In the genomic region with DNA sequence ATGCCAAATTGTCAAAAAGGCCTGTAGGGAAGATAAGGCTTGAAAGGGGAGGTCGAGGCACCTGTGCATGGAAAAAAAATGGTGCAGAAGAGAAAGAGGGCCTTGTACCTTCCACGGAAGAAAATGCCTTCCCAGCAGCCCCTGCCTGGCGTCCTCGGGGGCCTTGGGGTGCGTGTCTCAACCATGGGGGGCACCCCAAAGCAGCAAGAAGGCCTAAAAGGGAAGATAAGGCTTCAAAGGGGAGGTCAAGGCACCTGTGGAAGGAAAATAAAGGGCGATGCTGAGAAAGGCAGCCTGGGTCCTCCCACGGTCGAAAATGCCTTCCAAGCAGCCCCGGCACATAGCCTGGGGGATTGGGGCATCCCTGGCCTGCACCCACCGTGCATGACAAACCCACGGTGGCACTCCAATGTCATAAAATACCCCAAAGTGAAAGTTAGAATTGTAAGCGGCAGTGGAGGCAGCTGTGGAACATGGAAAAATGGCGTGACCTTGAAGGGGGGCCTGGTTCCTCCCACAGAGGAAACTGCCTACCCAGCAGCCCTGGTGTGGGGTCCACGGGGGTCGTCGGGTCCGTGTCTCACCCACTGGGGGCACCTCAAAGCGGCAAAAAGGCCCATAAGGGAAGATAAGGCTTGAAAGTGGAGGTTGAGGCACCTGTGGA, we compare ENCODE assay signal across 25 cellular contexts.
"Had no signal": no experiment of that assay in that cellular context is flagged by ENCODE, and none has a peak within 500 bp of the region (broad histone marks: within the 10 kb centered on the region; RNA-seq: fewer than 3 reads in every experiment).

No MANE protein-coding gene starts in this region.

- ATAC-seq: activated CD4-positive, alpha-beta T cell treated with anti-CD3 and anti-CD28 coated beads for 36 hours; gastrocnemius medialis; left colon; naive thymus-derived CD4-positive, alpha-beta T cell; stimulated activated effector memory CD8-positive, alpha-beta T cell treated with anti-CD3 and anti-CD28 coated beads, Interleukin-12 subunit alpha, Interleukin-12 subunit beta, amount 100 ng/mL, for 72 hours; stimulated activated naive CD8-positive, alpha-beta T cell treated with anti-CD3 and anti-CD28 coated beads, Interleukin-15, amount 100 ng/mL, for 72 hours had no signal

- H3K9me3 Mint-ChIP-seq: endodermal cell had no signal

- H3K9me3 ChIP-seq: adrenal gland, gastrocnemius medialis had no signal

- H3K27ac Mint-ChIP-seq: activated B cell treated with CpG ODN at 0.5 μM for 24 hours; activated CD4-positive, alpha-beta memory T cell treated with anti-CD3 and anti-CD28 coated beads for 36 hours; activated CD4-positive, alpha-beta T cell treated with anti-CD3 and anti-CD28 coated beads for 36 hours; activated naive CD8-positive, alpha-beta T cell; endodermal cell; naive thymus-derived CD4-positive, alpha-beta T cell; stimulated activated effector memory CD8-positive, alpha-beta T cell treated with anti-CD3 and anti-CD28 coated beads, Interleukin-12 subunit alpha, Interleukin-12 subunit beta, amount 100 ng/mL, for 72 hours; stimulated activated naive CD8-positive, alpha-beta T cell treated with anti-CD3 and anti-CD28 coated beads, Interleukin-15, amount 100 ng/mL, for 72 hours; T-helper 1 cell treated with Interleukin-12 subunit alpha and Interleukin-12 subunit beta and Interleukin-4 antibody, amounts not matched to agents 30 μg/mL and 1 μg/mL, for 36 hours had no signal

- H3K4me1 Mint-ChIP-seq: activated B cell treated with CpG ODN at 0.5 μM for 24 hours; activated CD4-positive, alpha-beta T cell treated with anti-CD3 and anti-CD28 coated beads for 36 hours; central memory CD8-positive, alpha-beta T cell; endodermal cell; naive thymus-derived CD4-positive, alpha-beta T cell; neural crest cell; stimulated activated effector memory CD8-positive, alpha-beta T cell treated with anti-CD3 and anti-CD28 coated beads, Interleukin-12 subunit alpha, Interleukin-12 subunit beta, amount 100 ng/mL, for 72 hours; stimulated activated naive CD8-positive, alpha-beta T cell treated with anti-CD3 and anti-CD28 coated beads, Interleukin-15, amount 100 ng/mL, for 72 hours had no signal

- H3K4me1 ChIP-seq: adrenal gland, esophagus squamous epithelium, gastrocnemius medialis, suprapubic skin, tibial nerve had no signal

- H3K36me3 Mint-ChIP-seq: activated naive CD8-positive, alpha-beta T cell had no signal

- H3K4me3 ChIP-seq: adrenal gland, coronary artery, esophagus squamous epithelium, gastrocnemius medialis, lung, suprapubic skin, tibial nerve had no signal

- DNase-seq: activated B cell treated with CpG ODN at 0.5 μM for 24 hours; activated CD4-positive, alpha-beta memory T cell treated with anti-CD3 and anti-CD28 coated beads for 36 hours; activated CD4-positive, alpha-beta T cell treated with anti-CD3 and anti-CD28 coated beads for 36 hours; activated gamma-delta T cell treated with Interleukin-2 at 50 U/mL for 16 hours; endodermal cell; esophagus squamous epithelium; gastrocnemius medialis; hypothalamus; left colon; naive thymus-derived CD4-positive, alpha-beta T cell; occipital lobe; retina; stimulated activated CD4-positive, alpha-beta T cell treated with anti-CD3 and anti-CD28 coated beads, Interleukin-2, amount 100 ng/mL, for 24 hours; stimulated activated naive CD8-positive, alpha-beta T cell treated with anti-CD3 and anti-CD28 coated beads, Interleukin-15, amount 100 ng/mL, for 72 hours; T1000 had no signal

- H3K27me3 ChIP-seq: adrenal gland, esophagus squamous epithelium, gastrocnemius medialis, suprapubic skin, tibial nerve had no signal

- H3K27me3 Mint-ChIP-seq: activated B cell treated with CpG ODN at 0.5 μM for 24 hours; activated CD4-positive, alpha-beta memory T cell treated with anti-CD3 and anti-CD28 coated beads for 36 hours; activated CD4-positive, alpha-beta T cell treated with anti-CD3 and anti-CD28 coated beads for 36 hours; activated naive CD8-positive, alpha-beta T cell; stimulated activated naive CD8-positive, alpha-beta T cell treated with anti-CD3 and anti-CD28 coated beads, Interleukin-15, amount 100 ng/mL, for 72 hours had no signal

- H3K27ac ChIP-seq: adrenal gland, coronary artery, esophagus squamous epithelium, gastrocnemius medialis, suprapubic skin, tibial nerve had no signal

- H3K4me3 Mint-ChIP-seq: activated B cell treated with CpG ODN at 0.5 μM for 24 hours; activated CD4-positive, alpha-beta memory T cell treated with anti-CD3 and anti-CD28 coated beads for 36 hours; activated CD4-positive, alpha-beta T cell treated with anti-CD3 and anti-CD28 coated beads for 36 hours; activated naive CD8-positive, alpha-beta T cell; central memory CD8-positive, alpha-beta T cell; endodermal cell; naive thymus-derived CD4-positive, alpha-beta T cell; neural crest cell; stimulated activated effector memory CD8-positive, alpha-beta T cell treated with anti-CD3 and anti-CD28 coated beads, Interleukin-12 subunit alpha, Interleukin-12 subunit beta, amount 100 ng/mL, for 72 hours; stimulated activated naive CD8-positive, alpha-beta T cell treated with anti-CD3 and anti-CD28 coated beads, Interleukin-15, amount 100 ng/mL, for 72 hours; T-helper 1 cell treated with Interleukin-12 subunit alpha and Interleukin-12 subunit beta and Interleukin-4 antibody, amounts not matched to agents 30 μg/mL and 1 μg/mL, for 36 hours had no signal

- H3K36me3 ChIP-seq: adrenal gland, esophagus squamous epithelium, gastrocnemius medialis, suprapubic skin, tibial nerve had no signal
